Comparison of ENCODE assay signal across 8 cellular contexts in genomic region chr1:183841950-183842816, GRCh38. TPM values are rescaled to one million over a fixed set of nuclear protein-coding genes. Genes with fewer than 3 reads are reported as not detected.
A peak's percentile ranks its signal among the peaks of the same experiment; 100 is the strongest.
DNase-seq lines count a peak whose midpoint lies in the region; ATAC-seq lines count a peak whose summit lies in the region.

No MANE protein-coding gene starts in this region.

- no peaks in the 10 kb centered on the region for H3K9me3 ChIP-seq in adipocyte (ENCODE audit: control insufficient read depth, low read length)

- peak; percentile 94 for ATAC-seq in stimulated activated naive CD8-positive, alpha-beta T cell treated with anti-CD3 and anti-CD28 coated beads, Interleukin-15, amount 100 ng/mL, for 72 hours

- H3K4me3 ChIP-seq in adipocyte (ENCODE audit: low read length) = peak overlapping the region; percentile 69

- peaks cover 22% of the 10 kb centered on the region for H3K4me1 Mint-ChIP-seq in stimulated activated naive CD8-positive, alpha-beta T cell treated with anti-CD3 and anti-CD28 coated beads, Interleukin-15, amount 100 ng/mL, for 72 hours

- H3K9ac ChIP-seq in adipocyte (ENCODE audit: low read length) = peak overlapping the region; percentile 73

- H3K36me3 ChIP-seq in adipocyte (ENCODE audit: control insufficient read depth, insufficient read depth, low read length, severe bottlenecking) = peaks cover 7% of the 10 kb centered on the region

- peak overlapping the region; percentile 60 to 79 for H3K4me3 Mint-ChIP-seq in stimulated activated naive CD8-positive, alpha-beta T cell treated with anti-CD3 and anti-CD28 coated beads, Interleukin-15, amount 100 ng/mL, for 72 hours

- DNase-seq in NCI-H1417 (lab: John Stamatoyannopoulos, UW) (peak in 2 of 3 experiments; percentile 31 to 64), NCI-H1417 treated with DMSO at 0.1 percent for 48 hours (lab: John Stamatoyannopoulos, UW) (no peak), H4 (ENCODE audit: low spot score) (peak; percentile 90), NAMALWA (ENCODE audit: low spot score) (peak; percentile 65), adipocyte (ENCODE audit: low read depth) (peak; percentile 98), islet precursor cell (peak; percentile 63), NCI-H1092 (lab: John Stamatoyannopoulos, UW) (no peak)
- peak; percentile 21 to 42 for DNase-seq in stimulated activated naive CD8-positive, alpha-beta T cell treated with anti-CD3 and anti-CD28 coated beads, Interleukin-15, amount 100 ng/mL, for 72 hours

- H3K27me3 ChIP-seq in adipocyte (replicated peaks; ENCODE audit: control insufficient read depth, insufficient read depth, low read length) = no peaks in the 10 kb centered on the region

- H3K27me3 Mint-ChIP-seq in stimulated activated naive CD8-positive, alpha-beta T cell treated with anti-CD3 and anti-CD28 coated beads, Interleukin-15, amount 100 ng/mL, for 72 hours = no peaks in the 10 kb centered on the region

- peak overlapping the region; percentile 65 to 95 for H3K27ac Mint-ChIP-seq in stimulated activated naive CD8-positive, alpha-beta T cell treated with anti-CD3 and anti-CD28 coated beads, Interleukin-15, amount 100 ng/mL, for 72 hours

- H3K4me1 ChIP-seq in adipocyte (ENCODE audit: control insufficient read depth, insufficient read depth, low read length) = peaks cover 39% of the 10 kb centered on the region

- H3K9me3 Mint-ChIP-seq in stimulated activated naive CD8-positive, alpha-beta T cell treated with anti-CD3 and anti-CD28 coated beads, Interleukin-15, amount 100 ng/mL, for 72 hours = no peaks in the 10 kb centered on the region

RNA-seq across cellular contexts. Expression of gene RGL1, which starts 37.3 kb away (rescaled TPM):
- total RNA-seq in H4 (2014; rRNA removed; shearing (Covaris generic)) = 14.9 and 18.7 TPM in 2 replicates

Comparison
In these comparisons a context has a peak if more than half of its experiments do, and no peak if none do; other contexts are left out.
1. DNase-seq: peak in NCI-H1417 (2 of 3), H4 (single experiment), NAMALWA (single experiment), adipocyte (single experiment), islet precursor cell (single experiment) and stimulated activated naive CD8-positive, alpha-beta T cell treated with anti-CD3 and anti-CD28 coated beads, Interleukin-15, amount 100 ng/mL, for 72 hours (2 of 2); none in NCI-H1417 treated with DMSO at 0.1 percent for 48 hours (single experiment) and NCI-H1092 (single experiment).